1 cellular context compared by ENCODE assay signal in the genomic region with DNA sequence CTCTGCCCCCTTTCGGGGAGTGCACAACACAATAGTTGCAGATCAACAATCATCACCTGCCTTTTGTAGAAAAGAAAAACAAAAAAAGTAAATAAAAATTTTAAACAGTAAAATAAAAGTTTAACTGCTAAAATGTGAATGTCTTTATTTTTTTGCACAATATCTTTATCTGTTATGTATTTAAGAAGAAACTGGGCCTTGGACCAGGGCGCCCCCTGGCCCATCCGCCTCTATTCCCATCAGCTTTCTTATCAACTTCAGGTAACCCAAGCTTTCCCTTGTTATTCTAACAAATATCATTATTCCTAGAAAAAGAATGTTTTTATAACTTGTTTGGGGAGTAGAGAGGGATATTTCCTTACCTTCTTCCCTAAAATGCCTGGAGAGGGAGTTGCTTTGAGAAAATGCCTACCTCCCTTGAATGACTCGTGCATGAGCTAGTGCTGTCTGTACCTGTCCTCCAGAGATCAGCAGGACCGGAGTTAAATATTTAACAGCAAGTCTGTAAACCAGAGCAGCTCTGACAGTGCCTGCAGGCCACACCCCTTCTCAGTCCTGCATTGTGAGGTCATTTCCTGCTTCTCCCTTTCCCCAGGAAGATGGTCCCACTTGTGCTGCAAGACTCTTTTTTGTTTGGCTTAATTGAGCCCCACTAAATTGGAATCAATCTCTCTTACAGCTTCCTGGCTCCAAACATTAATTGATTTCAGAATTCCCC.
TF ChIP-seq lines count a peak whose summit lies in the region.

No MANE protein-coding gene starts in this region.

TF ChIP-seq in GM23338, 12 proteins besides CTCF, POLR2A, EP300 and RAD21 (continued from another document):
- TF ChIP-seq, protein P1, sequence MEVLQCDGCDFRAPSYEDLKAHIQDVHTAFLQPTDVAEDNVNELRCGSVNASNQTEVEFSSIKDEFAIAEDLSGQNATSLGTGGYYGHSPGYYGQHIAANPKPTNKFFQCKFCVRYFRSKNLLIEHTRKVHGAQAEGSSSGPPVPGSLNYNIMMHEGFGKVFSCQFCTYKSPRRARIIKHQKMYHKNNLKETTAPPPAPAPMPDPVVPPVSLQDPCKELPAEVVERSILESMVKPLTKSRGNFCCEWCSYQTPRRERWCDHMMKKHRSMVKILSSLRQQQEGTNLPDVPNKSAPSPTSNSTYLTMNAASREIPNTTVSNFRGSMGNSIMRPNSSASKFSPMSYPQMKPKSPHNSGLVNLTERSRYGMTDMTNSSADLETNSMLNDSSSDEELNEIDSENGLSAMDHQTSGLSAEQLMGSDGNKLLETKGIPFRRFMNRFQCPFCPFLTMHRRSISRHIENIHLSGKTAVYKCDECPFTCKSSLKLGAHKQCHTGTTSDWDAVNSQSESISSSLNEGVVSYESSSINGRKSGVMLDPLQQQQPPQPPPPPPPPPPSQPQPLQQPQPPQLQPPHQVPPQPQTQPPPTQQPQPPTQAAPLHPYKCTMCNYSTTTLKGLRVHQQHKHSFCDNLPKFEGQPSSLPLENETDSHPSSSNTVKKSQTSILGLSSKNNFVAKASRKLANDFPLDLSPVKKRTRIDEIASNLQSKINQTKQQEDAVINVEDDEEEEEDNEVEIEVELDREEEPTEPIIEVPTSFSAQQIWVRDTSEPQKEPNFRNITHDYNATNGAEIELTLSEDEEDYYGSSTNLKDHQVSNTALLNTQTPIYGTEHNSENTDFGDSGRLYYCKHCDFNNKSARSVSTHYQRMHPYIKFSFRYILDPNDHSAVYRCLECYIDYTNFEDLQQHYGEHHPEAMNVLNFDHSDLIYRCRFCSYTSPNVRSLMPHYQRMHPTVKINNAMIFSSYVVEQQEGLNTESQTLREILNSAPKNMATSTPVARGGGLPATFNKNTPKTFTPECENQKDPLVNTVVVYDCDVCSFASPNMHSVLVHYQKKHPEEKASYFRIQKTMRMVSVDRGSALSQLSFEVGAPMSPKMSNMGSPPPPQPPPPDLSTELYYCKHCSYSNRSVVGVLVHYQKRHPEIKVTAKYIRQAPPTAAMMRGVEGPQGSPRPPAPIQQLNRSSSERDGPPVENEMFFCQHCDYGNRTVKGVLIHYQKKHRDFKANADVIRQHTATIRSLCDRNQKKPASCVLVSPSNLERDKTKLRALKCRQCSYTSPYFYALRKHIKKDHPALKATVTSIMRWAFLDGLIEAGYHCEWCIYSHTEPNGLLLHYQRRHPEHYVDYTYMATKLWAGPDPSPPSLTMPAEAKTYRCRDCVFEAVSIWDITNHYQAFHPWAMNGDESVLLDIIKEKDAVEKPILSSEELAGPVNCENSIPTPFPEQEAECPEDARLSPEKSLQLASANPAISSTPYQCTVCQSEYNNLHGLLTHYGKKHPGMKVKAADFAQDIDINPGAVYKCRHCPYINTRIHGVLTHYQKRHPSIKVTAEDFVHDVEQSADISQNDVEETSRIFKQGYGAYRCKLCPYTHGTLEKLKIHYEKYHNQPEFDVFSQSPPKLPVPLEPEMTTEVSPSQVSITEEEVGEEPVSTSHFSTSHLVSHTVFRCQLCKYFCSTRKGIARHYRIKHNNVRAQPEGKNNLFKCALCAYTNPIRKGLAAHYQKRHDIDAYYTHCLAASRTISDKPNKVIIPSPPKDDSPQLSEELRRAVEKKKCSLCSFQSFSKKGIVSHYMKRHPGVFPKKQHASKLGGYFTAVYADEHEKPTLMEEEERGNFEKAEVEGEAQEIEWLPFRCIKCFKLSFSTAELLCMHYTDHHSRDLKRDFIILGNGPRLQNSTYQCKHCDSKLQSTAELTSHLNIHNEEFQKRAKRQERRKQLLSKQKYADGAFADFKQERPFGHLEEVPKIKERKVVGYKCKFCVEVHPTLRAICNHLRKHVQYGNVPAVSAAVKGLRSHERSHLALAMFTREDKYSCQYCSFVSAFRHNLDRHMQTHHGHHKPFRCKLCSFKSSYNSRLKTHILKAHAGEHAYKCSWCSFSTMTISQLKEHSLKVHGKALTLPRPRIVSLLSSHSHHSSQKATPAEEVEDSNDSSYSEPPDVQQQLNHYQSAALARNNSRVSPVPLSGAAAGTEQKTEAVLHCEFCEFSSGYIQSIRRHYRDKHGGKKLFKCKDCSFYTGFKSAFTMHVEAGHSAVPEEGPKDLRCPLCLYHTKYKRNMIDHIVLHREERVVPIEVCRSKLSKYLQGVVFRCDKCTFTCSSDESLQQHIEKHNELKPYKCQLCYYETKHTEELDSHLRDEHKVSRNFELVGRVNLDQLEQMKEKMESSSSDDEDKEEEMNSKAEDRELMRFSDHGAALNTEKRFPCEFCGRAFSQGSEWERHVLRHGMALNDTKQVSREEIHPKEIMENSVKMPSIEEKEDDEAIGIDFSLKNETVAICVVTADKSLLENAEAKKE (CRISPR knock-in tag; IDR thresholded peaks at IDR 0.05) = no peak
- TF ChIP-seq, protein P2, sequence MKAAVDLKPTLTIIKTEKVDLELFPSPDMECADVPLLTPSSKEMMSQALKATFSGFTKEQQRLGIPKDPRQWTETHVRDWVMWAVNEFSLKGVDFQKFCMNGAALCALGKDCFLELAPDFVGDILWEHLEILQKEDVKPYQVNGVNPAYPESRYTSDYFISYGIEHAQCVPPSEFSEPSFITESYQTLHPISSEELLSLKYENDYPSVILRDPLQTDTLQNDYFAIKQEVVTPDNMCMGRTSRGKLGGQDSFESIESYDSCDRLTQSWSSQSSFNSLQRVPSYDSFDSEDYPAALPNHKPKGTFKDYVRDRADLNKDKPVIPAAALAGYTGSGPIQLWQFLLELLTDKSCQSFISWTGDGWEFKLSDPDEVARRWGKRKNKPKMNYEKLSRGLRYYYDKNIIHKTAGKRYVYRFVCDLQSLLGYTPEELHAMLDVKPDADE (IDR thresholded peaks at IDR 0.05) = no peak
- no peak for TF ChIP-seq JUNB (IDR thresholded peaks at IDR 0.05; ENCODE audit: unreplicated experiment)
